Comparison of ENCODE assay signal across 8 cellular contexts in genomic region chr15:40097968-40098476, GRCh38. TPM values are rescaled to one million over a fixed set of nuclear protein-coding genes. Genes with fewer than 3 reads are reported as not detected.
DNase-seq lines count a peak whose midpoint lies in the region; ATAC-seq and TF ChIP-seq lines count a peak whose summit lies in the region.

No MANE protein-coding gene starts in this region.

- H3K4me3 Mint-ChIP-seq in stimulated activated naive CD8-positive, alpha-beta T cell treated with anti-CD3 and anti-CD28 coated beads, Interleukin-15, Interleukin-2, amounts not matched to agents 100 ng/mL and 50 ng/mL, for 24 hours, result peak overlapping the region; percentile 66
- no peak overlapping the region for H3K4me3 Mint-ChIP-seq in T-helper 17 cell

- no peak for ATAC-seq in stimulated activated naive CD8-positive, alpha-beta T cell treated with anti-CD3 and anti-CD28 coated beads, Interleukin-15, Interleukin-2, amounts not matched to agents 100 U/mL and 50 U/mL, for 24 hours
- ATAC-seq in T-helper 17 cell (peak; percentile 22), right cardiac atrium (peak; percentile 56 to 58), GM18520 (IDR thresholded peaks at IDR 0.05; ENCODE audit: unreplicated experiment) (no peak), HG02623 (IDR thresholded peaks at IDR 0.05; ENCODE audit: unreplicated experiment) (no peak)

- H3K4me3 ChIP-seq in right cardiac atrium (ENCODE audit: low read length) (no peak overlapping the region), testis (no peak overlapping the region)

- intact Hi-C loops in right cardiac atrium (cut with DNase I) (no loop called here), testis (cut with DNase I; ENCODE audit: low total_unique reads) (no loop called here)

- H3K27ac ChIP-seq in right cardiac atrium (ENCODE audit: low read length) (peak overlapping the region; percentile 93), testis (peak overlapping the region; percentile 75 to 84)

- H3K27me3 ChIP-seq in right cardiac atrium (ENCODE audit: control insufficient read depth, insufficient read depth) (no peaks in the 10 kb centered on the region), testis (no peaks in the 10 kb centered on the region)

- TF ChIP-seq CTCF in testis (IDR thresholded peaks at IDR 0.05), result no peak

- H3K4me1 Mint-ChIP-seq in stimulated activated naive CD8-positive, alpha-beta T cell treated with anti-CD3 and anti-CD28 coated beads, Interleukin-15, Interleukin-2, amounts not matched to agents 100 ng/mL and 50 ng/mL, for 24 hours (ENCODE audit: low read depth), result peaks cover 81% of the 10 kb centered on the region
- H3K4me1 Mint-ChIP-seq in T-helper 17 cell, result peaks cover 24% of the 10 kb centered on the region

- no peak for TF ChIP-seq POLR2A in testis (IDR thresholded peaks at IDR 0.05)

- WGBS in right cardiac atrium, result 16% methylated on average over 10 of the region's 10 CpGs
- WGBS in testis, 2 donors, result 54 to 56% methylated on average over 8 to 10 of the region's 10 CpGs

- H3K27ac Mint-ChIP-seq in stimulated activated naive CD8-positive, alpha-beta T cell treated with anti-CD3 and anti-CD28 coated beads, Interleukin-15, Interleukin-2, amounts not matched to agents 100 ng/mL and 50 ng/mL, for 24 hours, result peak overlapping the region; percentile 97
- no peak overlapping the region for H3K27ac Mint-ChIP-seq in T-helper 17 cell

- H3K9me3 ChIP-seq in T-helper 17 cell (ENCODE audit: control insufficient read depth, low read length, poor library complexity, severe bottlenecking) (no peaks in the 10 kb centered on the region), right cardiac atrium (ENCODE audit: control insufficient read depth, low read length) (no peaks in the 10 kb centered on the region), testis (no peaks in the 10 kb centered on the region)

- H3K36me3 Mint-ChIP-seq in stimulated activated naive CD8-positive, alpha-beta T cell treated with anti-CD3 and anti-CD28 coated beads, Interleukin-15, Interleukin-2, amounts not matched to agents 100 ng/mL and 50 ng/mL, for 24 hours (ENCODE audit: low read depth), result no peaks in the 10 kb centered on the region
- H3K36me3 Mint-ChIP-seq in T-helper 17 cell (ENCODE audit: low read depth), result no peaks in the 10 kb centered on the region

- H3K36me3 ChIP-seq in testis (ENCODE audit: low read depth, missing control alignments), result no peaks in the 10 kb centered on the region

- H3K4me1 ChIP-seq in right cardiac atrium (ENCODE audit: control insufficient read depth, insufficient read depth, low read length) (peaks cover 42% of the 10 kb centered on the region), testis (peaks cover 64% of the 10 kb centered on the region)

- H3K27me3 Mint-ChIP-seq in stimulated activated naive CD8-positive, alpha-beta T cell treated with anti-CD3 and anti-CD28 coated beads, Interleukin-15, Interleukin-2, amounts not matched to agents 100 ng/mL and 50 ng/mL, for 24 hours, result no peaks in the 10 kb centered on the region
- H3K27me3 Mint-ChIP-seq in T-helper 17 cell, result no peaks in the 10 kb centered on the region

- DNase-seq in stimulated activated naive CD8-positive, alpha-beta T cell treated with anti-CD3 and anti-CD28 coated beads, Interleukin-15, Interleukin-2, amounts not matched to agents 100 U/mL and 50 U/mL, for 24 hours, result no peak
- DNase-seq in T-helper 17 cell, result no peak
- DNase-seq in right cardiac atrium, result peak; percentile 74 to 91 (median 86)
- peak; percentile 46 for DNase-seq in testis
- DNase-seq in NCI-H1436 treated with DMSO at 0.1 percent for 48 hours (lab: John Stamatoyannopoulos, UW), result no peak

- no peaks in the 10 kb centered on the region for H3K9me3 Mint-ChIP-seq in stimulated activated naive CD8-positive, alpha-beta T cell treated with anti-CD3 and anti-CD28 coated beads, Interleukin-15, Interleukin-2, amounts not matched to agents 100 ng/mL and 50 ng/mL, for 24 hours

RNA-seq across cellular contexts. Expression of gene BMF, which starts 10.7 kb away (rescaled TPM):
- total RNA-seq in T-helper 17 cell (10 to 100 TPM in 1 of 2 donors, 1 to 10 TPM in 1; 8.0 to 13.4 TPM), right cardiac atrium (1 to 10 TPM; 3.0 to 9.9 (median 8.5) TPM), testis (1 to 10 TPM; 6.9 to 7.7 TPM)
- polyA plus RNA-seq in right cardiac atrium (2.9 TPM), testis (ENCODE audit: insufficient read depth, low read depth, low replicate concordance) (4.9 TPM)

RNA-seq across cellular contexts. Expression of gene SRP14, which starts 59.0 kb away (rescaled TPM):
- 100 to 1,000 TPM; 108 to 114 TPM for total RNA-seq in T-helper 17 cell
- 100 to 1,000 TPM; 184 to 229 (median 210) TPM for total RNA-seq in right cardiac atrium
- polyA plus RNA-seq in right cardiac atrium, result 574 TPM
- 100 to 1,000 TPM; 277 to 410 TPM for total RNA-seq in testis
- polyA plus RNA-seq in testis (ENCODE audit: insufficient read depth, low read depth, low replicate concordance), result 359 TPM

Comparison
In these comparisons a context has a peak if more than half of its experiments do, and no peak if none do; other contexts are left out.
1. ATAC-seq: peak in T-helper 17 cell (single experiment) and right cardiac atrium (2 of 2); none in stimulated activated naive CD8-positive, alpha-beta T cell treated with anti-CD3 and anti-CD28 coated beads, Interleukin-15, Interleukin-2, amounts not matched to agents 100 U/mL and 50 U/mL, for 24 hours (single experiment), GM18520 (single experiment) and HG02623 (single experiment).
2. DNase-seq: peak in right cardiac atrium (3 of 3) and testis (single experiment); none in stimulated activated naive CD8-positive, alpha-beta T cell treated with anti-CD3 and anti-CD28 coated beads, Interleukin-15, Interleukin-2, amounts not matched to agents 100 U/mL and 50 U/mL, for 24 hours (single experiment), T-helper 17 cell (0 of 3) and NCI-H1436 treated with DMSO at 0.1 percent for 48 hours (single experiment).